7 cellular contexts compared by ENCODE assay signal in the genomic region with DNA sequence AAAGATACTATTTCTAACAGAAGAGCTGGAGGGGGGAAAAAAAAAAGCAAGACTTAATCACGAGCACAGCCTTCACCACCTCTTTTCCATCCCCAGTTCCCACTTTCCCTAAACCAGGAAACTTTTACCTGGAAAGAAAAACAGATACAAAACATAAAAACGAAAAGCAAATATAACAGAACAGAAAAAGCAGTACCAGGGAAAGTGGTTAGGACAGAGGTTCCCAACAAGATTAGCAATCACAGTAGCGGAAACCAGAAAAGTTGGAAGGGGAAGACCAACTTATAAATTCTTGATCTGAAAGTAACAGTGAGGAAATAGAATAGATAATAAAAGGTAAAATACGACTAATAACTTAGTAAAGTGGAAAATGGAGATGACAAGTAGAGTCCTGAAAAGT. TPM values are rescaled to one million over a fixed set of nuclear protein-coding genes. Genes with fewer than 3 reads are reported as not detected.
DNase-seq lines count a peak whose midpoint lies in the region; ATAC-seq, FAIRE-seq and TF ChIP-seq lines count a peak whose summit lies in the region.

No MANE protein-coding gene starts in this region.

- H3K4me2 ChIP-seq in keratinocyte (ENCODE audit: control insufficient read depth, extremely low read depth, insufficient read depth, low read depth, low read length), result peak overlapping the region; percentile 98

- H3K27me3 ChIP-seq in HUES64 (ENCODE audit: insufficient read depth, low read length), result no peaks in the 10 kb centered on the region
- H3K27me3 ChIP-seq in keratinocyte (ENCODE audit: control insufficient read depth, extremely low read depth, insufficient read depth, low read length), result no peaks in the 10 kb centered on the region
- no peaks in the 10 kb centered on the region for H3K27me3 ChIP-seq in stomach

- ATAC-seq in HG02623 (IDR thresholded peaks at IDR 0.05; ENCODE audit: unreplicated experiment), result no peak
- ATAC-seq in GM21367 (IDR thresholded peaks at IDR 0.05; ENCODE audit: unreplicated experiment), result no peak

- no peak for FAIRE-seq in keratinocyte (lab: Jason Lieb, UNC)

- H3K36me3 ChIP-seq in HUES64 (ENCODE audit: insufficient read depth, low read length) (peaks cover 54% of the 10 kb centered on the region), keratinocyte (ENCODE audit: control insufficient read depth in 2 of 2, extremely low read depth in 1 of 2, insufficient read depth in 2 of 2, low read length in 2 of 2) (peaks cover 17 to 40% of the 10 kb centered on the region in 2 experiments), stomach (peaks cover 44 to 48% (median 47%) of the 10 kb centered on the region in 4 donors)

- no peaks in the 10 kb centered on the region for H3K9me3 Mint-ChIP-seq in activated naive CD8-positive, alpha-beta T cell treated with anti-CD3 and anti-CD28 coated beads for 36 hours

- H3K36me3 Mint-ChIP-seq in activated naive CD8-positive, alpha-beta T cell treated with anti-CD3 and anti-CD28 coated beads for 36 hours, result peaks cover 51% of the 10 kb centered on the region

- no peak for DNase-seq in activated naive CD8-positive, alpha-beta T cell treated with anti-CD3 and anti-CD28 coated beads for 36 hours
- no peak for DNase-seq in keratinocyte (ENCODE audit: low read depth, low spot score)
- DNase-seq in stomach, result no peak
- DNase-seq in AG20443 (ENCODE audit: low spot score), result no peak

- H3K4me3 ChIP-seq in HUES64 (ENCODE audit: low read length), result peak overlapping the region; percentile 89
- peak overlapping the region; percentile 75 to 97 (median 96) for H3K4me3 ChIP-seq in keratinocyte (ENCODE audit: control insufficient read depth in 2 of 3, extremely low read depth in 1 of 3, insufficient read depth in 2 of 3, low read depth in 1 of 3, low read length in 3 of 3)
- peak overlapping the region; percentile 68 to 83 (median 75) for H3K4me3 ChIP-seq in stomach

- H3K9me1 ChIP-seq in keratinocyte (ENCODE audit: control insufficient read depth, extremely low read depth, insufficient read depth, low read length), result no peaks in the 10 kb centered on the region

- no peaks in the 10 kb centered on the region for H3K27me3 Mint-ChIP-seq in activated naive CD8-positive, alpha-beta T cell treated with anti-CD3 and anti-CD28 coated beads for 36 hours

- H3K9ac ChIP-seq in HUES64 (ENCODE audit: low read depth, low read length) (peak overlapping the region; percentile 100), keratinocyte (ENCODE audit: control insufficient read depth, extremely low read depth, insufficient read depth, low read length) (peak overlapping the region; percentile 96)

- H3K4me1 Mint-ChIP-seq in activated naive CD8-positive, alpha-beta T cell treated with anti-CD3 and anti-CD28 coated beads for 36 hours, result peaks cover 46% of the 10 kb centered on the region

- H3K27ac ChIP-seq in HUES64 (ENCODE audit: low read depth, low read length) (peak overlapping the region; percentile 97), keratinocyte (ENCODE audit: control insufficient read depth, insufficient read depth, low read length) (peak overlapping the region; percentile 98), stomach (peak overlapping the region in 4 of 5 donors; percentile 92 to 99 (median 95))

- 25% methylated on average over 2 of the region's 4 CpGs for WGBS in HUES64
- WGBS in stomach, 5 donors, result 5 to 9% (median 7%) methylated on average over 4 of the region's 4 CpGs

- no peaks in the 10 kb centered on the region for H3K9me3 ChIP-seq in HUES64 (ENCODE audit: insufficient read depth, low read depth, low read length)
- H3K9me3 ChIP-seq in keratinocyte (ENCODE audit: control insufficient read depth, low read depth, low read length), result no peaks in the 10 kb centered on the region
- H3K9me3 ChIP-seq in stomach, result no peaks in the 10 kb centered on the region

- no peak for TF ChIP-seq POLR2A in stomach (IDR thresholded peaks at IDR 0.05)

- H4K20me1 ChIP-seq in keratinocyte (ENCODE audit: control insufficient read depth, extremely low read depth, insufficient read depth, low read length), result peaks cover 36% of the 10 kb centered on the region

- peak overlapping the region; percentile 95 for H3K27ac Mint-ChIP-seq in activated naive CD8-positive, alpha-beta T cell treated with anti-CD3 and anti-CD28 coated beads for 36 hours

- TF ChIP-seq CTCF in keratinocyte (optimal IDR thresholded peaks at IDR 0.05 in 1 of 3, IDR thresholded peaks at IDR 0.05 in 1 of 3, conservative IDR thresholded peaks at IDR 0.05 in 1 of 3; ENCODE audit: extremely low read depth in 1 of 3, insufficient read depth in 2 of 3, low read length in 3 of 3), result no peak
- TF ChIP-seq CTCF in stomach (IDR thresholded peaks at IDR 0.05), result no peak

- peaks cover 23% of the 10 kb centered on the region for H3K4me1 ChIP-seq in HUES64 (ENCODE audit: insufficient read depth, low read length)
- peaks cover 27% of the 10 kb centered on the region for H3K4me1 ChIP-seq in keratinocyte (ENCODE audit: control insufficient read depth, extremely low read depth, insufficient read depth, low read length)
- H3K4me1 ChIP-seq in stomach, result peaks cover 30 to 60% (median 48%) of the 10 kb centered on the region in 4 donors

- intact Hi-C loops in stomach (cut with DNase I; ENCODE audit: low total_unique reads), result no loop called here

- H3K4me3 Mint-ChIP-seq in activated naive CD8-positive, alpha-beta T cell treated with anti-CD3 and anti-CD28 coated beads for 36 hours, result peak overlapping the region; percentile 81

- no peak for TF ChIP-seq EP300 in stomach (IDR thresholded peaks at IDR 0.05)

- dilution Hi-C loops in keratinocyte (cut with MboI; ENCODE audit: extremely low pct_ligation_motif_present, low sequenced_read_pairs), result no loop called here

- H2AFZ ChIP-seq in keratinocyte (ENCODE audit: control insufficient read depth, low read length), result no peak overlapping the region

- peaks cover 62% of the 10 kb centered on the region for H3K79me2 ChIP-seq in keratinocyte (ENCODE audit: control insufficient read depth, insufficient read depth, low read length)

RNA-seq across cellular contexts. Expression of a gene that starts 1.2 kb away (rescaled TPM):
- polyA plus RNA-seq in HUES64 (2013, experiment 1 of 2), result 705 TPM
- polyA plus RNA-seq in HUES64 (2013, experiment 2 of 2), result 618 TPM
- total RNA-seq in activated naive CD8-positive, alpha-beta T cell treated with anti-CD3 and anti-CD28 coated beads for 36 hours, result 100 to 1,000 TPM; 570 to 580 TPM
- polyA plus RNA-seq in keratinocyte (270 to 540 TPM (median 314 TPM) in 3 replicates), stomach (100 to 1,000 TPM; 255 to 383 (median 255) TPM)
- polyA plus RNA-seq in keratinocyte (2011; ENCODE audit: low read depth), result 131 TPM
- polyA plus RNA-seq in keratinocyte (2011; cell fraction: cytosol; rRNA removed), result 156 and 228 TPM in 2 replicates
- 643 and 658 TPM in 2 replicates for polyA plus RNA-seq in keratinocyte (2011; cell fraction: nucleus; rRNA removed)
- 172 and 266 TPM in 2 replicates for polyA plus RNA-seq in keratinocyte (2012; ENCODE audit: low replicate concordance)
- polyA minus RNA-seq in keratinocyte, result 432 to 600 TPM (median 568 TPM) in 3 replicates
- 229 TPM for polyA minus RNA-seq in keratinocyte (2011; cell fraction: cytosol; rRNA and poly(A)+ RNA removed)
- 190 and 275 TPM in 2 replicates for polyA minus RNA-seq in keratinocyte (2011; cell fraction: nucleus; rRNA and poly(A)+ RNA removed)
- 100 to 1,000 TPM; 198 to 445 (median 248) TPM for total RNA-seq in stomach

RNA-seq across cellular contexts. Expression of a gene that starts 5.8 kb away (rescaled TPM):
- 1.8 TPM for polyA plus RNA-seq in HUES64 (2013, experiment 1 of 2)
- 3.1 TPM for polyA plus RNA-seq in HUES64 (2013, experiment 2 of 2)
- total RNA-seq in activated naive CD8-positive, alpha-beta T cell treated with anti-CD3 and anti-CD28 coated beads for 36 hours, result 1 to 10 TPM; 1.0 to 1.5 TPM
- 0.46 to 1.3 TPM (median 0.94 TPM) in 3 replicates for polyA plus RNA-seq in keratinocyte
- not detected for polyA plus RNA-seq in keratinocyte (2011; ENCODE audit: low read depth)
- 0.36 and 0.58 TPM in 2 replicates for polyA plus RNA-seq in keratinocyte (2011; cell fraction: cytosol; rRNA removed)
- 1.5 and 2.2 TPM in 2 replicates for polyA plus RNA-seq in keratinocyte (2011; cell fraction: nucleus; rRNA removed)
- 0.36 and 0.48 TPM in 2 replicates for polyA plus RNA-seq in keratinocyte (2012; ENCODE audit: low replicate concordance)
- 0.53 to 2.9 TPM in 2 of 3 replicates, not detected in the other for polyA minus RNA-seq in keratinocyte
- not detected for polyA minus RNA-seq in keratinocyte (2011; cell fraction: cytosol; rRNA and poly(A)+ RNA removed)
- polyA minus RNA-seq in keratinocyte (2011; cell fraction: nucleus; rRNA and poly(A)+ RNA removed), result not detected in 2 replicates
- total RNA-seq in stomach, result 1 to 10 TPM in 2 of 5 donors, under 1 TPM in 1, not detected in 2; 0.87 to 4.6 (median 2.3) TPM
- 1 to 10 TPM in 2 of 3 donors, under 1 TPM in 1; 0.98 to 3.7 (median 1.2) TPM for polyA plus RNA-seq in stomach

RNA-seq across cellular contexts. Expression of a gene that starts 6.8 kb away (rescaled TPM):
- 8.3 TPM for polyA plus RNA-seq in HUES64 (2013, experiment 1 of 2)
- 12.5 TPM for polyA plus RNA-seq in HUES64 (2013, experiment 2 of 2)
- 10 to 100 TPM; 10.6 TPM for total RNA-seq in activated naive CD8-positive, alpha-beta T cell treated with anti-CD3 and anti-CD28 coated beads for 36 hours
- polyA plus RNA-seq in keratinocyte, result 4.8 to 8.9 TPM (median 7.2 TPM) in 3 replicates
- polyA plus RNA-seq in keratinocyte (2011; ENCODE audit: low read depth), result 3.9 TPM
- polyA plus RNA-seq in keratinocyte (2011; cell fraction: cytosol; rRNA removed), result 4.1 and 11.0 TPM in 2 replicates
- 5.9 and 10.3 TPM in 2 replicates for polyA plus RNA-seq in keratinocyte (2011; cell fraction: nucleus; rRNA removed)
- 11.1 and 11.7 TPM in 2 replicates for polyA plus RNA-seq in keratinocyte (2012; ENCODE audit: low replicate concordance)
- polyA minus RNA-seq in keratinocyte, result 1.2 to 6.2 TPM (median 2.1 TPM) in 3 replicates
- polyA minus RNA-seq in keratinocyte (2011; cell fraction: cytosol; rRNA and poly(A)+ RNA removed), result 15.3 TPM
- 5.4 and 6.5 TPM in 2 replicates for polyA minus RNA-seq in keratinocyte (2011; cell fraction: nucleus; rRNA and poly(A)+ RNA removed)
- total RNA-seq in stomach, result 10 to 100 TPM in 4 of 5 donors, under 1 TPM in 1; 0.45 to 51.9 (median 13.6) TPM
- 10 to 100 TPM; 23.9 to 45.1 (median 29.9) TPM for polyA plus RNA-seq in stomach

RNA-seq across cellular contexts. Expression of a gene that starts 11.9 kb away (rescaled TPM):
- not detected for polyA plus RNA-seq in HUES64 (2013, experiment 1 of 2)
- not detected for polyA plus RNA-seq in HUES64 (2013, experiment 2 of 2)
- not detected for total RNA-seq in activated naive CD8-positive, alpha-beta T cell treated with anti-CD3 and anti-CD28 coated beads for 36 hours
- polyA plus RNA-seq in keratinocyte, result not detected in 3 replicates
- not detected for polyA plus RNA-seq in keratinocyte (2011; ENCODE audit: low read depth)
- not detected in 2 replicates for polyA plus RNA-seq in keratinocyte (2011; cell fraction: cytosol; rRNA removed)
- polyA plus RNA-seq in keratinocyte (2011; cell fraction: nucleus; rRNA removed), result not detected in 2 replicates
- polyA plus RNA-seq in keratinocyte (2012; ENCODE audit: low replicate concordance), result not detected in 2 replicates
- polyA minus RNA-seq in keratinocyte, result not detected in 3 replicates
- not detected for polyA minus RNA-seq in keratinocyte (2011; cell fraction: cytosol; rRNA and poly(A)+ RNA removed)
- polyA minus RNA-seq in keratinocyte (2011; cell fraction: nucleus; rRNA and poly(A)+ RNA removed), result not detected in 2 replicates
- total RNA-seq in stomach, result not detected
- not detected for polyA plus RNA-seq in stomach

RNA-seq across cellular contexts. Expression of a gene that starts 31.4 kb away (rescaled TPM):
- not detected for polyA plus RNA-seq in HUES64 (2013, experiment 1 of 2)
- polyA plus RNA-seq in HUES64 (2013, experiment 2 of 2), result not detected
- total RNA-seq in activated naive CD8-positive, alpha-beta T cell treated with anti-CD3 and anti-CD28 coated beads for 36 hours, result 100 to 1,000 TPM; 328 to 335 TPM
- 0.04 TPM in 1 of 3 replicates, not detected in the others for polyA plus RNA-seq in keratinocyte
- 0.32 TPM for polyA plus RNA-seq in keratinocyte (2011; ENCODE audit: low read depth)
- not detected in 2 replicates for polyA plus RNA-seq in keratinocyte (2011; cell fraction: cytosol; rRNA removed)
- polyA plus RNA-seq in keratinocyte (2011; cell fraction: nucleus; rRNA removed), result not detected in 2 replicates
- polyA plus RNA-seq in keratinocyte (2012; ENCODE audit: low replicate concordance), result 0.23 TPM in 1 of 2 replicates, not detected in the other
- polyA minus RNA-seq in keratinocyte, result not detected in 3 replicates
- polyA minus RNA-seq in keratinocyte (2011; cell fraction: cytosol; rRNA and poly(A)+ RNA removed), result not detected
- not detected in 2 replicates for polyA minus RNA-seq in keratinocyte (2011; cell fraction: nucleus; rRNA and poly(A)+ RNA removed)
- total RNA-seq in stomach, result not detected
- under 1 TPM in 1 of 3 donors, not detected in 2; 0.18 TPM for polyA plus RNA-seq in stomach
